8 cellular contexts compared by ENCODE assay signal in the genomic region with DNA sequence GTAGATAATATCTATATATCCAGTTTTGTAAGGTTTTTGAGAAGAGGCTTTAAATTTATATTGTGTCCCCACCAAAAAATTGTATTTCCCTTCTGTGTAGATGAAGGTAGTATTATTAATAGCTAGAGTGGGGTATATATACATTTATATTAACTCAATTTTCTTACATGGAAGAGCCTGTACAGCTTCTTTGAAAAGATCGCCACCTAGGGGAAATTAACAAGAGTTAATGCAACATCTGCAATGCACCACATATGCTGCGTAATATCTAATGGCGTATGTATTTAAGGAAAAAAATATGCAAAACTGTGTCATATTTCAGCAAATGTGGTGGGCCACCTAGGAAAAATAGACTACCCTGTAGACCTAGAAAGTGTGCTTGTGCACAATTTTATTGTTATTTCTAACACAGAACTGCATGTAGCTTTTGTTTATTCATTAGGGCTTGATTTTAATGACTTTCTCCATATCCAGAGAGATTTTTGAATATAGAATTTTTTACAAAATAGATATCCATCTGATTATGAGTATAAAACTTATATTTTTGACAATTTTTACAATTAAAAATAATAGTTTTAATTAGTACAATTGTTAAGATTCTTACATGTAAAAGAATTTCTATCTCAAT. TPM values are rescaled to one million over a fixed set of nuclear protein-coding genes. Genes with fewer than 3 reads are reported as not detected.
DNase-seq lines count a peak whose midpoint lies in the region; ATAC-seq and TF ChIP-seq lines count a peak whose summit lies in the region.

No MANE protein-coding gene starts in this region.

- TF ChIP-seq CTCF in BJ (IDR thresholded peaks at IDR 0.05; ENCODE audit: insufficient read depth, low read depth, low read length) (peak; percentile 71), coronary artery (IDR thresholded peaks at IDR 0.05) (peak; percentile 28)

- H3K27me3 ChIP-seq in BJ (ENCODE audit: control insufficient read depth, insufficient read depth, low read length), result no peaks in the 10 kb centered on the region

- no peak overlapping the region for H3K27ac ChIP-seq in coronary artery

- H3K36me3 ChIP-seq in BJ (ENCODE audit: control insufficient read depth, insufficient read depth, low read length), result no peaks in the 10 kb centered on the region

- ATAC-seq in GM18873 (IDR thresholded peaks at IDR 0.05; ENCODE audit: low FRiP score, unreplicated experiment) (peak; percentile 65), HG03342 (IDR thresholded peaks at IDR 0.05; ENCODE audit: unreplicated experiment) (peak; percentile 84), GM19324 (IDR thresholded peaks at IDR 0.05; ENCODE audit: low FRiP score, unreplicated experiment) (no peak)

- POLR2A ChIA-PET in BJ (lab: Charles Lee), result no interaction called here

- CTCF ChIA-PET in BJ (lab: Yijun Ruan, JAX), result interaction anchor here (0.6 to 2.9 kb wide), 9 partner anchors 12 to 1893 kb away, joined by 3 to 11 read pairs (median 5); no protein-coding TSS in a partner anchor

- DNase-seq in BJ (ENCODE audit: low read depth) (no peak), NCI-H748 (lab: John Stamatoyannopoulos, UW; ENCODE audit: unreplicated experiment) (peak; percentile 72), coronary artery (ENCODE audit: low spot score) (no peak), non-pigmented ciliary epithelial cell (ENCODE audit: low read depth) (peak; percentile 37), mucosa of gallbladder (ENCODE audit: low spot score) (no peak)

- H3K4me3 ChIP-seq in BJ (ENCODE audit: low read depth, low read length) (no peak overlapping the region), coronary artery (no peak overlapping the region)

RNA-seq across cellular contexts. Expression of a gene that starts 14.0 kb away (rescaled TPM):
- not detected in 2 replicates for polyA plus RNA-seq in BJ (2011; rRNA removed)
- polyA minus RNA-seq in BJ (2011; rRNA and poly(A)+ RNA removed), result not detected in 2 replicates
- not detected for total RNA-seq in mucosa of gallbladder

Comparison
In these comparisons a context has a peak if more than half of its experiments do, and no peak if none do; other contexts are left out.
1. DNase-seq: peak in NCI-H748 (single experiment) and non-pigmented ciliary epithelial cell (single experiment); none in BJ (single experiment), coronary artery (single experiment) and mucosa of gallbladder (single experiment).